Comparison of ENCODE assay signal across 10 cellular contexts in genomic region chr20:2799271-2799670, GRCh38. TPM values are rescaled to one million over a fixed set of nuclear protein-coding genes. Genes with fewer than 3 reads are reported as not detected.
DNase-seq lines count a peak whose midpoint lies in the region; ATAC-seq, FAIRE-seq and TF ChIP-seq lines count a peak whose summit lies in the region.
"Had no signal": no experiment of that assay in that cellular context is flagged by ENCODE, and none has a peak within 500 bp of the region (broad histone marks: within the 10 kb centered on the region; RNA-seq: fewer than 3 reads in every experiment).

No MANE protein-coding gene starts in this region.

- H3K9me3 Mint-ChIP-seq in activated naive CD4-positive, alpha-beta T cell treated with anti-CD3 and anti-CD28 coated beads for 36 hours: no peaks in the 10 kb centered on the region
- H3K9me3 Mint-ChIP-seq in activated T-helper 17 cell treated with anti-CD3 and anti-CD28 coated beads, Interleukin-2, amount 50 U/mL, for 72 hours: no peaks in the 10 kb centered on the region
- H3K9me3 Mint-ChIP-seq in type B pancreatic cell: peaks cover 4% of the 10 kb centered on the region

- H3K4me3 Mint-ChIP-seq in activated naive CD4-positive, alpha-beta T cell treated with anti-CD3 and anti-CD28 coated beads for 36 hours: peak overlapping the region; percentile 79
- H3K4me3 Mint-ChIP-seq in activated T-helper 17 cell treated with anti-CD3 and anti-CD28 coated beads, Interleukin-2, amount 50 U/mL, for 72 hours: peak overlapping the region; percentile 85
- H3K4me3 Mint-ChIP-seq in type B pancreatic cell: peak overlapping the region; percentile 99

- H3K36me3 ChIP-seq in lower lobe of right lung: no peaks in the 10 kb centered on the region

- DNase-seq in activated naive CD4-positive, alpha-beta T cell treated with anti-CD3 and anti-CD28 coated beads for 36 hours: no peak
- DNase-seq in activated naive CD4-positive, alpha-beta T cell treated with Interleukin-2 at 50 U/mL for 16 hours: no peak
- no peak for DNase-seq in lower lobe of right lung
- DNase-seq in type B pancreatic cell (ENCODE audit: extremely low spot score, unreplicated experiment): no peak
- no peak for DNase-seq in RCC 7860 (ENCODE audit: low spot score)
- DNase-seq in NCI-H82 treated with DMSO at 0.1 percent for 48 hours (lab: John Stamatoyannopoulos, UW; ENCODE audit: unreplicated experiment): no peak

- H3K27me3 ChIP-seq in lower lobe of right lung (ENCODE audit: low read depth): peaks cover 69% of the 10 kb centered on the region

- no peak for FAIRE-seq in RCC 7860 (lab: Jason Lieb, UNC)

- H3K4me1 Mint-ChIP-seq in activated naive CD4-positive, alpha-beta T cell treated with anti-CD3 and anti-CD28 coated beads for 36 hours (ENCODE audit: low read depth): peaks cover 22% of the 10 kb centered on the region
- peaks cover 21% of the 10 kb centered on the region for H3K4me1 Mint-ChIP-seq in activated T-helper 17 cell treated with anti-CD3 and anti-CD28 coated beads, Interleukin-2, amount 50 U/mL, for 72 hours
- peaks cover 26% of the 10 kb centered on the region for H3K4me1 Mint-ChIP-seq in type B pancreatic cell (ENCODE audit: unreplicated experiment)

- H3K36me3 Mint-ChIP-seq in activated naive CD4-positive, alpha-beta T cell treated with anti-CD3 and anti-CD28 coated beads for 36 hours (ENCODE audit: low read depth): peaks cover 1% of the 10 kb centered on the region
- no peaks in the 10 kb centered on the region for H3K36me3 Mint-ChIP-seq in activated T-helper 17 cell treated with anti-CD3 and anti-CD28 coated beads, Interleukin-2, amount 50 U/mL, for 72 hours (ENCODE audit: low read depth)
- peaks cover 5% of the 10 kb centered on the region for H3K36me3 Mint-ChIP-seq in type B pancreatic cell

- peak overlapping the region; percentile 39 for H3K4me3 ChIP-seq in lower lobe of right lung

- ATAC-seq in activated T-helper 17 cell treated with anti-CD3 and anti-CD28 coated beads, Interleukin-2, amount 50 U/mL, for 72 hours (replicated peaks): no peak
- ATAC-seq in lower lobe of right lung: no peak
- no peak for ATAC-seq in GM19035 (IDR thresholded peaks at IDR 0.05; ENCODE audit: unreplicated experiment)

- intact Hi-C loops in activated naive CD4-positive, alpha-beta T cell treated with anti-CD3 and anti-CD28 coated beads for 36 hours (cut with micrococcal nuclease): no loop called here
- intact Hi-C loops in lower lobe of right lung (cut with DNase I): no loop called here

- no peak overlapping the region for H3K27ac Mint-ChIP-seq in activated naive CD4-positive, alpha-beta T cell treated with anti-CD3 and anti-CD28 coated beads for 36 hours
- peak overlapping the region; percentile 35 for H3K27ac Mint-ChIP-seq in activated T-helper 17 cell treated with anti-CD3 and anti-CD28 coated beads, Interleukin-2, amount 50 U/mL, for 72 hours
- peak overlapping the region; percentile 87 for H3K27ac Mint-ChIP-seq in type B pancreatic cell

- CTCF ChIA-PET in activated naive CD4-positive, alpha-beta T cell treated with anti-CD3 and anti-CD28 coated beads for 36 hours (lab: Charles Lee): interaction anchor here (0.6 to 1.2 kb wide), 2 partner anchors 9 to 14 kb away, joined by 3 read pairs; no protein-coding TSS in a partner anchor

- H3K9me3 ChIP-seq in lower lobe of right lung: no peaks in the 10 kb centered on the region

- H3K27me3 Mint-ChIP-seq in activated naive CD4-positive, alpha-beta T cell treated with anti-CD3 and anti-CD28 coated beads for 36 hours (ENCODE audit: low read depth): peaks cover 47% of the 10 kb centered on the region
- peaks cover 51% of the 10 kb centered on the region for H3K27me3 Mint-ChIP-seq in activated T-helper 17 cell treated with anti-CD3 and anti-CD28 coated beads, Interleukin-2, amount 50 U/mL, for 72 hours
- H3K27me3 Mint-ChIP-seq in type B pancreatic cell: peaks cover 48% of the 10 kb centered on the region

- peaks cover 24% of the 10 kb centered on the region for H3K4me1 ChIP-seq in lower lobe of right lung

- TF ChIP-seq CTCF in lower lobe of right lung (IDR thresholded peaks at IDR 0.05) (no peak), type B pancreatic cell (conservative IDR thresholded peaks at IDR 0.05) (no peak)

- H3K27ac ChIP-seq in lower lobe of right lung: no peak overlapping the region
- H3K27ac ChIP-seq: C4-2B had no signal

RNA-seq across cellular contexts. Expression of gene CPXM1, which starts 1.2 kb away (rescaled TPM):
- 1 to 10 TPM; 2.0 to 2.2 TPM for total RNA-seq in activated naive CD4-positive, alpha-beta T cell treated with anti-CD3 and anti-CD28 coated beads for 36 hours
- total RNA-seq in activated T-helper 17 cell treated with anti-CD3 and anti-CD28 coated beads, Interleukin-2, amount 50 U/mL, for 72 hours: under 1 TPM; 0.63 to 0.69 TPM
- total RNA-seq in lower lobe of right lung (10.2 TPM), type B pancreatic cell (ENCODE audit: low replicate concordance) (6.6 and 106 TPM in 2 replicates)

RNA-seq across cellular contexts. Expression of gene C20orf141, which starts 15.5 kb away (rescaled TPM):
- not detected for total RNA-seq in activated naive CD4-positive, alpha-beta T cell treated with anti-CD3 and anti-CD28 coated beads for 36 hours
- total RNA-seq in activated T-helper 17 cell treated with anti-CD3 and anti-CD28 coated beads, Interleukin-2, amount 50 U/mL, for 72 hours: not detected
- not detected for total RNA-seq in lower lobe of right lung
- not detected in 2 replicates for total RNA-seq in type B pancreatic cell (ENCODE audit: low replicate concordance)
- total RNA-seq: liver had no signal

RNA-seq across cellular contexts. Expression of gene TMEM239, which starts 16.9 kb away (rescaled TPM):
- not detected for total RNA-seq in activated naive CD4-positive, alpha-beta T cell treated with anti-CD3 and anti-CD28 coated beads for 36 hours
- not detected for total RNA-seq in activated T-helper 17 cell treated with anti-CD3 and anti-CD28 coated beads, Interleukin-2, amount 50 U/mL, for 72 hours
- total RNA-seq in lower lobe of right lung (not detected), type B pancreatic cell (ENCODE audit: low replicate concordance) (not detected in 2 replicates)
- total RNA-seq: liver had no signal

RNA-seq across cellular contexts. Expression of gene PCED1A, which starts 41.2 kb away (rescaled TPM):
- 10 to 100 TPM; 44.6 to 44.8 TPM for total RNA-seq in activated naive CD4-positive, alpha-beta T cell treated with anti-CD3 and anti-CD28 coated beads for 36 hours
- 10 to 100 TPM; 15.0 to 38.5 TPM for total RNA-seq in activated T-helper 17 cell treated with anti-CD3 and anti-CD28 coated beads, Interleukin-2, amount 50 U/mL, for 72 hours
- 43.5 TPM for total RNA-seq in lower lobe of right lung
- total RNA-seq in type B pancreatic cell (ENCODE audit: low replicate concordance): 47.5 and 79.6 TPM in 2 replicates

RNA-seq across cellular contexts. Expression of gene VPS16, which starts 41.3 kb away (rescaled TPM):
- 10 to 100 TPM; 39.0 to 42.0 TPM for total RNA-seq in activated naive CD4-positive, alpha-beta T cell treated with anti-CD3 and anti-CD28 coated beads for 36 hours
- 10 to 100 TPM; 37.2 to 45.4 TPM for total RNA-seq in activated T-helper 17 cell treated with anti-CD3 and anti-CD28 coated beads, Interleukin-2, amount 50 U/mL, for 72 hours
- 35.8 TPM for total RNA-seq in lower lobe of right lung
- total RNA-seq in type B pancreatic cell (ENCODE audit: low replicate concordance): 31.8 and 49.9 TPM in 2 replicates
